1 cellular context compared by ENCODE assay signal in the genomic region with DNA sequence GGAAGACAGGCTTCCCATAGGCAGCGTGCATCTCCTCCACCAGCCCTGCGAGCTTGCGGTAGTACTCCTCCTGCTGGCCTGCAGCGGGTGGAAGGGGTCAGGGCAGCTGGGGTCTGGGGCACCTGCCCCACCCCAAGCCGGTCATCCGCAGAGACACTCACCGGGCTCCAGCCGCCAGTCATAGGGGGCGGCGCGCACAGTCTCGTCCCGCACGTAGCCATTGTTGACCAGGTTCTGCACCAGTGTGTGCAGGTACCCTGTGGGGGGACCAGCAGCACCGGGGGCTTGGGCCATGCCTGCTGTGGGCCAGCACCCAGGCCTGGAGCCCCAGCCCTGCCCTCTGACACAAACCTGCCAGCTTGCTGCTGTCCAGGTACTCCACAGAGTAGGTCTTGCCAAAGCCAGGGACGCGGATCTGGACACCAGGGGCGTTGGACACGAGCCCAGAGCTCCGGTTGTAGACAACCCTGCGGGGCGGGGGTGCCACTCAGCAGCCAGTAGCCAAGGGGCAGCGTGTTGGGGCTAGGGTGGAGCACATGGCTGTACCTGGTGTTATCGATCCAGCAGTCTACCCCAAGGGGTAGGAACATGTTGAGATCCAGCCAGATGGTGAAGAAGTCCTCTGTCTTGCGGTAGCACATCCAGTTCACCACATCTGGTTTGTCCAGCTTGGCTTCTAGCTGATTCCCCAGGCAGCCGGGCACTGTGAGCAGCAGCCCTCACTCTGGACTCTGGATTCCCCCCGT.
TF ChIP-seq lines count a peak whose summit lies in the region.

No MANE protein-coding gene starts in this region.

TF ChIP-seq in SK-N-SH, 30 proteins besides CTCF, POLR2A, EP300 and RAD21 (continued from another document):
- TF ChIP-seq, protein P1, sequence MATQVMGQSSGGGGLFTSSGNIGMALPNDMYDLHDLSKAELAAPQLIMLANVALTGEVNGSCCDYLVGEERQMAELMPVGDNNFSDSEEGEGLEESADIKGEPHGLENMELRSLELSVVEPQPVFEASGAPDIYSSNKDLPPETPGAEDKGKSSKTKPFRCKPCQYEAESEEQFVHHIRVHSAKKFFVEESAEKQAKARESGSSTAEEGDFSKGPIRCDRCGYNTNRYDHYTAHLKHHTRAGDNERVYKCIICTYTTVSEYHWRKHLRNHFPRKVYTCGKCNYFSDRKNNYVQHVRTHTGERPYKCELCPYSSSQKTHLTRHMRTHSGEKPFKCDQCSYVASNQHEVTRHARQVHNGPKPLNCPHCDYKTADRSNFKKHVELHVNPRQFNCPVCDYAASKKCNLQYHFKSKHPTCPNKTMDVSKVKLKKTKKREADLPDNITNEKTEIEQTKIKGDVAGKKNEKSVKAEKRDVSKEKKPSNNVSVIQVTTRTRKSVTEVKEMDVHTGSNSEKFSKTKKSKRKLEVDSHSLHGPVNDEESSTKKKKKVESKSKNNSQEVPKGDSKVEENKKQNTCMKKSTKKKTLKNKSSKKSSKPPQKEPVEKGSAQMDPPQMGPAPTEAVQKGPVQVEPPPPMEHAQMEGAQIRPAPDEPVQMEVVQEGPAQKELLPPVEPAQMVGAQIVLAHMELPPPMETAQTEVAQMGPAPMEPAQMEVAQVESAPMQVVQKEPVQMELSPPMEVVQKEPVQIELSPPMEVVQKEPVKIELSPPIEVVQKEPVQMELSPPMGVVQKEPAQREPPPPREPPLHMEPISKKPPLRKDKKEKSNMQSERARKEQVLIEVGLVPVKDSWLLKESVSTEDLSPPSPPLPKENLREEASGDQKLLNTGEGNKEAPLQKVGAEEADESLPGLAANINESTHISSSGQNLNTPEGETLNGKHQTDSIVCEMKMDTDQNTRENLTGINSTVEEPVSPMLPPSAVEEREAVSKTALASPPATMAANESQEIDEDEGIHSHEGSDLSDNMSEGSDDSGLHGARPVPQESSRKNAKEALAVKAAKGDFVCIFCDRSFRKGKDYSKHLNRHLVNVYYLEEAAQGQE (IDR thresholded peaks at IDR 0.05; ENCODE audit: low read depth, low read length), result no peak
- TF ChIP-seq YY1 (IDR thresholded peaks at IDR 0.05; ENCODE audit: low read depth), result no peak
- TF ChIP-seq MEF2A (IDR thresholded peaks at IDR 0.05; ENCODE audit: borderline replicate concordance, low read depth), result no peak
- TF ChIP-seq FOXM1 (IDR thresholded peaks at IDR 0.05; ENCODE audit: low read depth), result no peak
- no peak for TF ChIP-seq TEAD4 (IDR thresholded peaks at IDR 0.05; ENCODE audit: borderline replicate concordance, insufficient read depth)
- no peak for TF ChIP-seq TAF1 (IDR thresholded peaks at IDR 0.05; ENCODE audit: borderline replicate concordance, low read depth, low read length)
- no peak for TF ChIP-seq GABPA (IDR thresholded peaks at IDR 0.05; ENCODE audit: low read depth)
- TF ChIP-seq, protein P2, sequence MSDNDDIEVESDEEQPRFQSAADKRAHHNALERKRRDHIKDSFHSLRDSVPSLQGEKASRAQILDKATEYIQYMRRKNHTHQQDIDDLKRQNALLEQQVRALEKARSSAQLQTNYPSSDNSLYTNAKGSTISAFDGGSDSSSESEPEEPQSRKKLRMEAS (IDR thresholded peaks at IDR 0.05; ENCODE audit: low read depth), result no peak
- TF ChIP-seq FOSL2 (IDR thresholded peaks at IDR 0.05; ENCODE audit: borderline replicate concordance, low read depth), result no peak
- TF ChIP-seq TCF12 (IDR thresholded peaks at IDR 0.05), result no peak
- TF ChIP-seq RFX5 (IDR thresholded peaks at IDR 0.05; ENCODE audit: low read length), result no peak
- TF ChIP-seq MXI1 (IDR thresholded peaks at IDR 0.05; ENCODE audit: low read depth, low read length), result no peak
- TF ChIP-seq POLR2AphosphoS5 (IDR thresholded peaks at IDR 0.05; ENCODE audit: low read depth, low read length), result no peak
- TF ChIP-seq ELF1 (IDR thresholded peaks at IDR 0.05), result no peak
TF ChIP-seq in SK-N-SH: peak in this region for 0.
